In genomic region chr14:22982013-22982476, GRCh38 we compare ENCODE assay signal across 8 cellular contexts. TPM values are rescaled to one million over a fixed set of nuclear protein-coding genes. Genes with fewer than 3 reads are reported as not detected.
DNase-seq lines count a peak whose midpoint lies in the region; ATAC-seq and TF ChIP-seq lines count a peak whose summit lies in the region.

No MANE protein-coding gene starts in this region.

- peak overlapping the region; percentile 40 to 76 for H3K4me3 ChIP-seq in CD4-positive, alpha-beta memory T cell (ENCODE audit: low read length in 2 of 2)
- H3K4me3 ChIP-seq in NB4 (ENCODE audit: low read depth, low read length) (peak overlapping the region; percentile 68), esophagus (ENCODE audit: low read depth in 1 of 2, low read length in 2 of 2) (peak overlapping the region; percentile 68 to 85)

- ATAC-seq in omental fat pad (ENCODE audit: low FRiP score) (peak; percentile 0), GM19035 (IDR thresholded peaks at IDR 0.05; ENCODE audit: unreplicated experiment) (no peak), GM19324 (IDR thresholded peaks at IDR 0.05; ENCODE audit: low FRiP score, unreplicated experiment) (no peak), GM21786 (IDR thresholded peaks at IDR 0.05; ENCODE audit: unreplicated experiment) (no peak)

- no peaks in the 10 kb centered on the region for H3K9me3 ChIP-seq in CD4-positive, alpha-beta memory T cell (ENCODE audit: control insufficient read depth in 1 of 2, low read length in 2 of 2)
- no peaks in the 10 kb centered on the region for H3K9me3 ChIP-seq in esophagus (ENCODE audit: control insufficient read depth in 2 of 2, insufficient read depth in 1 of 2, low read depth in 1 of 2, low read length in 1 of 2)

- H3K27me3 ChIP-seq in CD4-positive, alpha-beta memory T cell (ENCODE audit: insufficient read depth, low read length) = no peaks in the 10 kb centered on the region
- no peaks in the 10 kb centered on the region for H3K27me3 ChIP-seq in esophagus (ENCODE audit: control insufficient read depth in 1 of 2, insufficient read depth in 2 of 2, low read length in 2 of 2)

- H3K36me3 ChIP-seq in CD4-positive, alpha-beta memory T cell (ENCODE audit: insufficient read depth, low read length) = no peaks in the 10 kb centered on the region
- H3K36me3 ChIP-seq in esophagus (ENCODE audit: control insufficient read depth in 2 of 2, insufficient read depth in 2 of 2, low read length in 1 of 2) = peaks cover 0 to 1% of the 10 kb centered on the region in 2 donors

- intact Hi-C loops in CD4-positive, alpha-beta memory T cell (cut with micrococcal nuclease) = loop anchor here (5.0 kb wide), 1 partner anchor 110 kb away; the partner anchor contains the start of gene LRP10

- H3K9me3 Mint-ChIP-seq in CD4-positive, alpha-beta memory T cell = no peaks in the 10 kb centered on the region

- H3K4me1 Mint-ChIP-seq in CD4-positive, alpha-beta memory T cell = peaks cover 3 to 14% (median 6%) of the 10 kb centered on the region in 4 donors

- 1% methylated on average over 36 of the region's 36 CpGs for WGBS in esophagus, 2 donors

- POLR2A ChIA-PET in CD4-positive, alpha-beta memory T cell (lab: Charles Lee; ENCODE audit: partially characterized antibody) = interaction anchor here (0.6 to 4.1 kb wide), 18 partner anchors 9 to 426 kb away, joined by 3 to 30 read pairs (median 5); partner anchors contain the start of genes ACIN1, C14orf119, DAD1 and HAUS4

- no peaks in the 10 kb centered on the region for H3K27me3 Mint-ChIP-seq in CD4-positive, alpha-beta memory T cell

- H3K27ac ChIP-seq in CD4-positive, alpha-beta memory T cell (ENCODE audit: low read depth, low read length) = peak overlapping the region; percentile 11
- H3K27ac ChIP-seq in esophagus (ENCODE audit: low read depth in 2 of 2, low read length in 1 of 2) = peak overlapping the region; percentile 84 to 86

- TF ChIP-seq CTCF in NB4 (IDR thresholded peaks at IDR 0.05; ENCODE audit: low read depth, low read length) = no peak
- TF ChIP-seq CTCF in omental fat pad (IDR thresholded peaks at IDR 0.05) = no peak

- H3K4me3 Mint-ChIP-seq in CD4-positive, alpha-beta memory T cell = peak overlapping the region in 4 of 8 donors; percentile 79 to 83 (median 82)

- CTCF ChIA-PET in CD4-positive, alpha-beta memory T cell (lab: Charles Lee; ENCODE audit: partially characterized antibody) = interaction anchor here (1.0 to 38.6 kb wide), 14 partner anchors 11 to 412 kb away, joined by 3 to 1070 read pairs (median 4); partner anchors contain the start of genes CDH24, HAUS4, PRMT5 and REM2

- DNase-seq in CD4-positive, alpha-beta memory T cell = peak in 3 of 5 donors; percentile 9 to 13 (median 10)
- DNase-seq in NB4 (ENCODE audit: low read depth) = no peak
- no peak for DNase-seq in omental fat pad (ENCODE audit: low spot score)
- no peak for DNase-seq in activated gamma-delta T cell treated with Interleukin-2 at 50 U/mL for 16 hours

- H3K36me3 Mint-ChIP-seq in CD4-positive, alpha-beta memory T cell = peaks cover 0 to 2% of the 10 kb centered on the region in 2 donors

- peak overlapping the region in 2 of 7 donors; percentile 34 to 52 for H3K27ac Mint-ChIP-seq in CD4-positive, alpha-beta memory T cell

- peaks cover 19% of the 10 kb centered on the region for H3K4me1 ChIP-seq in CD4-positive, alpha-beta memory T cell (ENCODE audit: insufficient read depth, low read length)
- peaks cover 0 to 14% of the 10 kb centered on the region in 2 donors for H3K4me1 ChIP-seq in esophagus (ENCODE audit: control insufficient read depth in 2 of 2, insufficient read depth in 2 of 2, low read length in 1 of 2)

- no peak for TF ChIP-seq POLR2A in NB4 (IDR thresholded peaks at IDR 0.05; ENCODE audit: extremely low read depth, insufficient read length)

RNA-seq across cellular contexts. Expression of gene AJUBA, which starts 0.3 kb away (rescaled TPM):
- 1 to 10 TPM; 2.8 to 3.9 TPM for total RNA-seq in CD4-positive, alpha-beta memory T cell
- 1 to 10 TPM in 1 of 2 donors, under 1 TPM in 1; 0.30 to 1.3 TPM for polyA plus RNA-seq in CD4-positive, alpha-beta memory T cell
- 10 to 100 TPM; 16.5 to 19.7 TPM for polyA plus RNA-seq in esophagus
- total RNA-seq in omental fat pad = 10 to 100 TPM in 2 of 4 donors, 1 to 10 TPM in 2; 4.0 to 13.4 (median 9.9) TPM

RNA-seq across cellular contexts. Expression of gene HAUS4, which starts 25.2 kb away (rescaled TPM):
- 10 to 100 TPM; 32.6 to 35.7 TPM for total RNA-seq in CD4-positive, alpha-beta memory T cell
- 10 to 100 TPM; 29.1 to 31.3 TPM for polyA plus RNA-seq in CD4-positive, alpha-beta memory T cell
- polyA plus RNA-seq in esophagus = 10 to 100 TPM; 17.0 to 23.5 TPM
- 10 to 100 TPM; 27.0 to 84.8 (median 32.0) TPM for total RNA-seq in omental fat pad

RNA-seq across cellular contexts. Expression of gene C14orf93, which starts 27.9 kb away (rescaled TPM):
- 10 to 100 TPM; 13.2 to 13.3 TPM for total RNA-seq in CD4-positive, alpha-beta memory T cell
- polyA plus RNA-seq in CD4-positive, alpha-beta memory T cell = 1 to 10 TPM; 6.0 to 7.9 TPM
- 1 to 10 TPM; 4.7 to 6.1 TPM for polyA plus RNA-seq in esophagus
- 10 to 100 TPM in 1 of 4 donors, 1 to 10 TPM in 3; 6.0 to 12.2 (median 8.4) TPM for total RNA-seq in omental fat pad

RNA-seq across cellular contexts. Expression of gene PSMB5, which starts 52.7 kb away (rescaled TPM):
- total RNA-seq in CD4-positive, alpha-beta memory T cell = 10 to 100 TPM; 31.4 to 33.6 TPM
- polyA plus RNA-seq in CD4-positive, alpha-beta memory T cell = 10 to 100 TPM; 52.9 to 56.6 TPM
- 100 to 1,000 TPM in 1 of 2 donors, 10 to 100 TPM in 1; 35.1 to 136 TPM for polyA plus RNA-seq in esophagus
- 100 to 1,000 TPM; 126 to 150 (median 129) TPM for total RNA-seq in omental fat pad

RNA-seq across cellular contexts. Expression of gene PRMT5, which starts 52.9 kb away (rescaled TPM):
- total RNA-seq in CD4-positive, alpha-beta memory T cell = 10 to 100 TPM; 25.8 to 30.5 TPM
- 10 to 100 TPM; 50.6 to 65.1 TPM for polyA plus RNA-seq in CD4-positive, alpha-beta memory T cell
- polyA plus RNA-seq in esophagus = 10 to 100 TPM; 31.4 to 47.1 TPM
- 10 to 100 TPM; 38.8 to 54.9 (median 49.6) TPM for total RNA-seq in omental fat pad

Comparison
In these comparisons a context has a peak if more than half of its experiments do, and no peak if none do; other contexts are left out.
1. DNase-seq: peak in CD4-positive, alpha-beta memory T cell (3 of 5); none in NB4 (single experiment), omental fat pad (single experiment) and activated gamma-delta T cell treated with Interleukin-2 at 50 U/mL for 16 hours (single experiment).
2. Peak in every context shown above with its lines, with median percentiles within 50 percentile points of each other: H3K4me3 ChIP-seq.